In genomic region chr17:61402978-61403845, GRCh38 we compare ENCODE assay signal across 9 cellular contexts. TPM values are rescaled to one million over a fixed set of nuclear protein-coding genes. Genes with fewer than 3 reads are reported as not detected.
A peak's percentile ranks its signal among the peaks of the same experiment; 100 is the strongest.
DNase-seq lines count a peak whose midpoint lies in the region; ATAC-seq and TF ChIP-seq lines count a peak whose summit lies in the region.
"Had no signal": no experiment of that assay in that cellular context is flagged by ENCODE, and none has a peak within 500 bp of the region (broad histone marks: within the 10 kb centered on the region; RNA-seq: fewer than 3 reads in every experiment).

No MANE protein-coding gene starts in this region.

- no peaks in the 10 kb centered on the region for H3K9me3 Mint-ChIP-seq in osteocyte (ENCODE audit: unreplicated experiment)

- DNase-seq in DMS 273 treated with DMSO at 0.1 percent for 48 hours (lab: John Stamatoyannopoulos, UW) (peak; percentile 49), NCI-H345 (lab: John Stamatoyannopoulos, UW) (peak; percentile 66), dorsolateral prefrontal cortex (no peak), osteocyte (ENCODE audit: extremely low spot score, unreplicated experiment) (no peak), C1 segment of cervical spinal cord (lab: John Stamatoyannopoulos, UW) (no peak), NCI-H226 (no peak)

- TF ChIP-seq CTCF in dorsolateral prefrontal cortex (IDR thresholded peaks at IDR 0.05 in 54 of 56, conservative IDR thresholded peaks at IDR 0.05 in 2 of 56; ENCODE audit: low read depth in 1 of 56, partially characterized antibody in 56 of 56) (no peak), osteocyte (IDR thresholded peaks at IDR 0.05) (no peak)

- H3K27ac Mint-ChIP-seq in osteocyte (ENCODE audit: unreplicated experiment) = no peak overlapping the region

- ATAC-seq in HG03442 (IDR thresholded peaks at IDR 0.05; ENCODE audit: unreplicated experiment) (no peak), HG03520 (IDR thresholded peaks at IDR 0.05; ENCODE audit: unreplicated experiment) (no peak)

- H3K4me1 Mint-ChIP-seq in osteocyte (ENCODE audit: unreplicated experiment) = peaks cover 26% of the 10 kb centered on the region

- H3K4me3 Mint-ChIP-seq in osteocyte (ENCODE audit: unreplicated experiment) = peak overlapping the region; percentile 10

- peaks cover 25 to 99% (median 93%) of the 10 kb centered on the region in 45 donors for H3K27me3 ChIP-seq in dorsolateral prefrontal cortex

- intact Hi-C loops in dorsolateral prefrontal cortex (cut with DNase I) = no loop called here

- H3K27me3 Mint-ChIP-seq in osteocyte (ENCODE audit: unreplicated experiment) = no peaks in the 10 kb centered on the region

- H3K36me3 Mint-ChIP-seq in osteocyte (ENCODE audit: unreplicated experiment) = peaks cover 16% of the 10 kb centered on the region

- peak overlapping the region in 27 of 59 donors; percentile 2 to 85 (median 43) for H3K27ac ChIP-seq in dorsolateral prefrontal cortex

- H3K4me3 ChIP-seq in dorsolateral prefrontal cortex = peak overlapping the region in 36 of 59 donors; percentile 2 to 64 (median 40)

RNA-seq across cellular contexts. Expression of gene TBX2, which starts 3.6 kb away (rescaled TPM):
- total RNA-seq in dorsolateral prefrontal cortex = 10 to 100 TPM in 12 of 120 experiments, 1 to 10 TPM in 108; 2.4 to 18.6 (median 6.0) TPM
- total RNA-seq in osteocyte = 24.6 and 25.9 TPM in 2 replicates
- total RNA-seq: T-helper 1 cell treated with Interleukin-12 subunit alpha and Interleukin-12 subunit beta and Interleukin-4 antibody, amounts not matched to agents 30 ng/mL and 1 ng/mL, for 36 hours had no signal

RNA-seq across cellular contexts. Expression of gene TBX4, which starts 49.0 kb away (rescaled TPM):
- total RNA-seq in dorsolateral prefrontal cortex (under 1 TPM in 1 of 120 experiments, not detected in 119; 0.35 TPM), osteocyte (not detected in 2 replicates)
- total RNA-seq: T-helper 1 cell treated with Interleukin-12 subunit alpha and Interleukin-12 subunit beta and Interleukin-4 antibody, amounts not matched to agents 30 ng/mL and 1 ng/mL, for 36 hours had no signal

Comparison
In these comparisons a context has a peak if more than half of its experiments do, and no peak if none do; other contexts are left out.
1. DNase-seq: peak in DMS 273 treated with DMSO at 0.1 percent for 48 hours (single experiment) and NCI-H345 (single experiment); none in dorsolateral prefrontal cortex (0 of 10), osteocyte (single experiment), C1 segment of cervical spinal cord (0 of 14) and NCI-H226 (single experiment).